Comparison of ENCODE assay signal across 11 cellular contexts in the genomic region with DNA sequence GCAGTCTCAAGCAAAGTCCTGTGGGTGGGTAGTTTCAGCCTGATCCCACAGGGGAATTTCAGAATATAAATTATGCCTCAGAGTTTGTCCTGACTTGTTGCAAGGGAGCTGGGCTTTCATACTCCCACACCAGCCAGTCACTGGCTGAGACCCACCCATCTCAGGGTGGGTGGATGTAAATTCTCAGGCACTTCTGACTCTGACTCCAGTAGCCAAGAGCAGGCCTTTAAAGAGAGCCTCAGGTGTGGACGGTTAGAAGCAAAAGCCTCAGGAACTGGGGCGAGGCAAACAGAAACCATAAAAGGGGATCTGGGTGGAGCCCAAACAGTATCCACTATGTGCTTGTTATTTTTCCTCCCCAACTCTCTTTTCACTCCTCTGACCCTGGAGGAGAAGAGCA. TPM values are rescaled to one million over a fixed set of nuclear protein-coding genes. Genes with fewer than 3 reads are reported as not detected.
DNase-seq lines count a peak whose midpoint lies in the region; ATAC-seq, FAIRE-seq and TF ChIP-seq lines count a peak whose summit lies in the region.
"Had no signal": no experiment of that assay in that cellular context is flagged by ENCODE, and none has a peak within 500 bp of the region (broad histone marks: within the 10 kb centered on the region; RNA-seq: fewer than 3 reads in every experiment).

No MANE protein-coding gene starts in this region.

- DNase-seq in H1 (ENCODE audit: low read depth in 1 of 2, low spot score in 2 of 2) (no peak), uterus (no peak), amygdala (lab: John Stamatoyannopoulos, UW) (no peak), GDM1 (lab: John Stamatoyannopoulos, UW) (no peak), NCI-H2196 treated with DMSO at 0.1 percent for 48 hours (lab: John Stamatoyannopoulos, UW; ENCODE audit: unreplicated experiment) (no peak)
- DNase-seq: foreskin melanocyte, NCI-H774 had no signal

- H3K9ac ChIP-seq in H1 (replicated peaks in 1 of 4; ENCODE audit: extremely low read depth in 1 of 4, low read depth in 3 of 4, low read length in 3 of 4), result no peak overlapping the region

- POLR2A ChIA-PET in H1 (lab: Charles Lee; ENCODE audit: partially characterized antibody), result no interaction called here

- no peak overlapping the region for H3K18ac ChIP-seq in H1 (ENCODE audit: extremely low read depth, low read length)

- no peak overlapping the region for H4K91ac ChIP-seq in H1 (replicated peaks; ENCODE audit: insufficient read length, low read length)

- no peak overlapping the region for H3K23ac ChIP-seq in H1 (ENCODE audit: insufficient read length)

- no peak overlapping the region for H2BK15ac ChIP-seq in H1 (ENCODE audit: low read length)

- TF ChIP-seq POLR2A in H1 (IDR thresholded peaks at IDR 0.05; ENCODE audit: control extremely low read depth in 1 of 2, low read depth in 2 of 2, low read length in 2 of 2), result no peak
- TF ChIP-seq POLR2A in uterus (IDR thresholded peaks at IDR 0.05), result no peak

- H2BK20ac ChIP-seq in H1 (ENCODE audit: low read length), result no peak overlapping the region

- no peak for FAIRE-seq in H1 (lab: Jason Lieb, UNC)

- H2BK5ac ChIP-seq in H1 (ENCODE audit: low read depth, low read length), result no peak overlapping the region

- H2AFZ ChIP-seq in H1 (ENCODE audit: low read length), result peak overlapping the region; percentile 39; the same call in 1 of the 2 replicates

- intact Hi-C loops in uterus (cut with DNase I; ENCODE audit: low total_unique reads), result no loop called here

- TF ChIP-seq CTCF in H1 (IDR thresholded peaks at IDR 0.05; ENCODE audit: control extremely low read depth in 1 of 3, insufficient read depth in 1 of 3, low read depth in 1 of 3, low read length in 3 of 3) (no peak), uterus (IDR thresholded peaks at IDR 0.05) (no peak)

- CTCF ChIA-PET in H1 (lab: Charles Lee; ENCODE audit: partially characterized antibody), result interaction anchor here (1.0 to 1.4 kb wide), 4 partner anchors 25 to 123 kb away, joined by 3 to 5 read pairs (median 3); no protein-coding TSS in a partner anchor

- H3K79me2 ChIP-seq in H1 (ENCODE audit: control insufficient read depth in 1 of 2, insufficient read depth in 2 of 2, low read length in 2 of 2), result no peaks in the 10 kb centered on the region

- no peaks in the 10 kb centered on the region for H3K27me3 ChIP-seq in H1 (replicated peaks in 1 of 4; ENCODE audit: control insufficient read depth in 3 of 4, extremely low read depth in 1 of 4, insufficient read depth in 3 of 4, low read length in 3 of 4)
- no peaks in the 10 kb centered on the region for H3K27me3 ChIP-seq in uterus
- H3K27me3 ChIP-seq: cardiac muscle cell had no signal

- H3K4me3 ChIP-seq in H1 (ENCODE audit: extremely low read depth in 1 of 4, insufficient read depth in 2 of 4, low read depth in 3 of 4, low read length in 4 of 4) (no peak overlapping the region), uterus (no peak overlapping the region)
- H3K4me3 ChIP-seq: cardiac muscle cell had no signal

- no peak overlapping the region for H3K4ac ChIP-seq in H1 (replicated peaks; ENCODE audit: insufficient read length, low read depth, low read length)

- no peak overlapping the region for H2BK12ac ChIP-seq in H1 (ENCODE audit: low read depth, low read length)

- no peak overlapping the region for H2AK5ac ChIP-seq in H1 (ENCODE audit: low read depth, low read length)

- no peak overlapping the region for H3K4me2 ChIP-seq in H1 (ENCODE audit: insufficient read depth in 1 of 2, low read depth in 2 of 2, low read length in 2 of 2)

- no peaks in the 10 kb centered on the region for H3K79me1 ChIP-seq in H1 (ENCODE audit: low read depth, low read length)

- H4K5ac ChIP-seq in H1 (ENCODE audit: insufficient read length, low read depth, low read length), result no peak overlapping the region

- no peak overlapping the region for H4K8ac ChIP-seq in H1 (ENCODE audit: extremely low read depth, insufficient read depth, low read length)

- no peaks in the 10 kb centered on the region for H4K20me1 ChIP-seq in H1 (replicated peaks in 1 of 2; ENCODE audit: control insufficient read depth in 1 of 2, insufficient read depth in 2 of 2, low read length in 2 of 2)

- no peaks in the 10 kb centered on the region for H3K36me3 ChIP-seq in H1 (ENCODE audit: control insufficient read depth in 2 of 4, insufficient read depth in 4 of 4, low read length in 3 of 4)
- no peaks in the 10 kb centered on the region for H3K36me3 ChIP-seq in uterus
- H3K36me3 ChIP-seq: cardiac muscle cell had no signal

- H3K9me3 ChIP-seq in H1 (ENCODE audit: insufficient read depth in 2 of 2, low read depth in 1 of 2, low read length in 1 of 2) (peaks cover 10 to 17% of the 10 kb centered on the region in 2 experiments; a peak in 3 of 4 replicates), uterus (no peaks in the 10 kb centered on the region)

- no peak overlapping the region for H3K56ac ChIP-seq in H1 (replicated peaks; ENCODE audit: insufficient read length, low read depth, low read length)

- peak; percentile 69 for ATAC-seq in GM18517 (IDR thresholded peaks at IDR 0.05; ENCODE audit: unreplicated experiment)
- ATAC-seq in GM19463 (IDR thresholded peaks at IDR 0.05; ENCODE audit: unreplicated experiment), result peak; percentile 81
- ATAC-seq in HG03097 (IDR thresholded peaks at IDR 0.05; ENCODE audit: low FRiP score, unreplicated experiment), result peak; percentile 54

- H3K4me1 ChIP-seq in H1 (replicated peaks in 1 of 4; ENCODE audit: control insufficient read depth in 3 of 4, insufficient read depth in 4 of 4, low read length in 3 of 4) (no peaks in the 10 kb centered on the region; a peak in 1 of 7 replicates), uterus (no peaks in the 10 kb centered on the region)

- no peaks in the 10 kb centered on the region for H3K23me2 ChIP-seq in H1 (ENCODE audit: low read depth, low read length)

- H3K14ac ChIP-seq in H1 (ENCODE audit: insufficient read length), result no peak overlapping the region

- no peak overlapping the region for H3K27ac ChIP-seq in H1 (ENCODE audit: low read depth, low read length)
- H3K27ac ChIP-seq in uterus, result no peak overlapping the region
- H3K27ac ChIP-seq: cardiac muscle cell had no signal

- H2BK120ac ChIP-seq in H1 (replicated peaks; ENCODE audit: low read depth, low read length), result no peak overlapping the region

- TF ChIP-seq RAD21 in H1 (IDR thresholded peaks at IDR 0.05 in 1 of 2, conservative IDR thresholded peaks at IDR 0.05 in 1 of 2; ENCODE audit: low read depth in 2 of 2, low read length in 2 of 2), result no peak

- no peak for TF ChIP-seq EP300 in H1 (IDR thresholded peaks at IDR 0.05; ENCODE audit: borderline replicate concordance in 1 of 2, low read depth in 2 of 2, low read length in 2 of 2)

- 86% methylated on average over 2 of the region's 2 CpGs; no CpG with 5 or more reads in 1 of the 2 experiments for WGBS in H1 (ENCODE audit: extremely low coverage in 1 of 2, insufficient coverage in 1 of 2, insufficient read length in 1 of 2, insufficient replicate concordance in 2 of 2, low coverage in 1 of 2, low lambda C conversion rate in 2 of 2, missing lambda C conversion rate in 1 of 2), 2 experiments

TF ChIP-seq in H1, 55 proteins besides CTCF, POLR2A, EP300 and RAD21:
- TF ChIP-seq MAFK (IDR thresholded peaks at IDR 0.05; ENCODE audit: low read depth, low read length) (no peak), RXRA (IDR thresholded peaks at IDR 0.05; ENCODE audit: insufficient read depth, low read depth, low read length) (no peak)
TF ChIP-seq in H1: peak in this region for 0.

RNA-seq across cellular contexts. Expression of a gene that starts 28.6 kb away (rescaled TPM):
- 75.6 and 77.2 TPM in 2 replicates for total RNA-seq in H1 (2021; fragmentation: NEBNext Ultra II Directional; extraction: Animal tissue kit (Norgen Biotek cat#: 25700))
- 41.1 and 45.0 TPM in 2 replicates for polyA plus RNA-seq in H1 (2011; rRNA removed)
- polyA plus RNA-seq in H1 (2011; cell fraction: cytosol; rRNA removed), result 53.5 TPM
- 45.3 TPM for polyA plus RNA-seq in H1 (2011; cell fraction: nucleus; rRNA removed)
- polyA plus RNA-seq in H1 (2012, experiment 1 of 2), result 39.7 to 54.0 TPM (median 49.6 TPM) in 4 replicates
- polyA plus RNA-seq in H1 (2012, experiment 2 of 2), result 15.1 TPM
- polyA plus RNA-seq in H1 (2013, experiment 1 of 2), result 28.3 TPM
- 27.8 TPM for polyA plus RNA-seq in H1 (2013, experiment 2 of 2)
- polyA minus RNA-seq in H1 (2011; rRNA and poly(A)+ RNA removed), result 177 and 211 TPM in 2 replicates
- polyA minus RNA-seq in H1 (2011; cell fraction: cytosol; rRNA and poly(A)+ RNA removed), result 70.6 TPM
- 72.6 TPM for polyA minus RNA-seq in H1 (2011; cell fraction: nucleus; rRNA and poly(A)+ RNA removed)
- 100 to 1,000 TPM in 1 of 4 donors, 10 to 100 TPM in 3; 35.9 to 111 (median 63.7) TPM for total RNA-seq in uterus
